ENCODE assay signal across 16 cellular contexts in the genomic region with DNA sequence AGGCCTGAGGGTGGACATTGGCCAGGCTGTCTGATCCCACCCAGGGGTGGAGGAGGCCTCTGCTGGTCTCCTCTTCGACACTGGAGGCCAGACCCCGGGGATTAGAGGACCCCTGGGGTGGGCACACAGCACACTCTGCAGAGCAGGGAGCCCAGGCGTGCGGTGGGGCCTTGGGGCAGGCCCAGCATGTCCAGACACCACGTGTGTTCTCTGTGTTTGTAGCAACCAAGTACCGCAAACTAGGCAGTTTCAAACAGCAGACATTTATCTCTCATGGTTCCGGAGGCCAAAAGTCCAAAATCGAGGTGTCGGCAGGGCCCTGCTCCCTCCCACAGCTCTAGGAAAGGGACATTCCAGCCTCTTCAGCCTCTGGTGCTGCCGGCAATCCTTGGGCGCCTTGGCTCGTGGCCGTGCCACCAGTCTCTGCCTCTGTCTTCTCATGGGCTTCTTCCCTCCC. TPM values are rescaled to one million over a fixed set of nuclear protein-coding genes. Genes with fewer than 3 reads are reported as not detected.
A peak's percentile ranks its signal among the peaks of the same experiment; 100 is the strongest.
DNase-seq lines count a peak whose midpoint lies in the region; ATAC-seq and TF ChIP-seq lines count a peak whose summit lies in the region.
"Had no signal": no experiment of that assay in that cellular context is flagged by ENCODE, and none has a peak within 500 bp of the region (broad histone marks: within the 10 kb centered on the region; RNA-seq: fewer than 3 reads in every experiment).

No MANE protein-coding gene starts in this region.

- no peaks in the 10 kb centered on the region for H3K9me3 Mint-ChIP-seq in activated T-helper 1 cell treated with anti-CD3 and anti-CD28 coated beads, Interleukin-12 subunit alpha, Interleukin-12 subunit beta, Interleukin-2, Interleukin-4 antibody, amounts not matched to agents 30 ng/mL and 10 ng/mL and 1 ng/mL, durations not matched to agents 14 hours and 24 hours and 36 hours
- H3K9me3 Mint-ChIP-seq in mesothelial cell of epicardium (no peaks in the 10 kb centered on the region), type B pancreatic cell (no peaks in the 10 kb centered on the region)

- ATAC-seq in Right ventricle myocardium inferior (peak; percentile 9), HG02840 (IDR thresholded peaks at IDR 0.05; ENCODE audit: low FRiP score, unreplicated experiment) (no peak)
- ATAC-seq: activated CD4-positive, CD25-positive, alpha-beta regulatory T cell treated with anti-CD3 and anti-CD28 coated beads, Interleukin-2, amount 50 U/mL, for 24 hours; pancreas; PC-3 had no signal

- intact Hi-C loops in Right ventricle myocardium inferior (cut with DNase I), result no loop called here
- intact Hi-C loops in cardiac septum (cut with DNase I), result no loop called here
- intact Hi-C loops in activated T-helper 1 cell treated with anti-CD3 and anti-CD28 coated beads, Interleukin-12 subunit alpha, Interleukin-12 subunit beta, Interleukin-2, Interleukin-4 antibody, amounts not matched to agents 30 ng/mL and 10 ng/mL and 1 ng/mL, durations not matched to agents 14 hours and 24 hours and 36 hours (cut with micrococcal nuclease), result loop anchor here (2.0 kb wide), 1 partner anchor 13 kb away; the partner anchor contains the start of gene TRABD

- TF ChIP-seq CTCF in mesothelial cell of epicardium (IDR thresholded peaks at IDR 0.05; ENCODE audit: unreplicated experiment) (no peak), type B pancreatic cell (conservative IDR thresholded peaks at IDR 0.05) (no peak)

- H3K27me3 ChIP-seq in Karpas-422 (ENCODE audit: low read length), result no peaks in the 10 kb centered on the region
- H3K27me3 ChIP-seq: brain microvascular endothelial cell, pancreas had no signal

- no peaks in the 10 kb centered on the region for H4K20me1 ChIP-seq in Karpas-422 (ENCODE audit: insufficient read depth, low read depth, low read length)

- H3K9ac ChIP-seq in Karpas-422 (ENCODE audit: low read length), result no peak overlapping the region

- DNase-seq in Right ventricle myocardium inferior (ENCODE audit: missing footprints) (no peak), cardiac septum (ENCODE audit: low spot score) (no peak), mesothelial cell of epicardium (ENCODE audit: low spot score in 2 of 2, unreplicated experiment in 2 of 2) (no peak), type B pancreatic cell (ENCODE audit: extremely low spot score, unreplicated experiment) (no peak), H4 (ENCODE audit: low spot score) (no peak), Karpas-422 (no peak)
- DNase-seq in activated T-helper 1 cell treated with anti-CD3 and anti-CD28 coated beads, Interleukin-12 subunit alpha, Interleukin-12 subunit beta, Interleukin-2, Interleukin-4 antibody, amounts not matched to agents 30 ng/mL and 10 ng/mL and 1 ng/mL, durations not matched to agents 14 hours and 24 hours and 36 hours (ENCODE audit: low spot score), result no peak
- DNase-seq: brain microvascular endothelial cell; C1 segment of cervical spinal cord; effector memory CD4-positive, alpha-beta T cell; NCI-H510A; PC-3; stimulated activated CD4-positive, alpha-beta T cell treated with anti-CD3 and anti-CD28 coated beads, Interleukin-12 subunit alpha, Interleukin-12 subunit beta, amount 100 ng/mL, for 4 hours had no signal

- no peak overlapping the region for H3K4me3 ChIP-seq in Karpas-422 (ENCODE audit: low read length)
- H3K4me3 ChIP-seq: pancreas had no signal

- H3K4me3 Mint-ChIP-seq in activated T-helper 1 cell treated with anti-CD3 and anti-CD28 coated beads, Interleukin-12 subunit alpha, Interleukin-12 subunit beta, Interleukin-2, Interleukin-4 antibody, amounts not matched to agents 30 ng/mL and 10 ng/mL and 1 ng/mL, durations not matched to agents 14 hours and 24 hours and 36 hours, result peak overlapping the region; percentile 51
- H3K4me3 Mint-ChIP-seq in mesothelial cell of epicardium, result peak overlapping the region; percentile 78
- H3K4me3 Mint-ChIP-seq in type B pancreatic cell, result peak overlapping the region; percentile 52

- no peak overlapping the region for H3K27ac Mint-ChIP-seq in activated T-helper 1 cell treated with anti-CD3 and anti-CD28 coated beads, Interleukin-12 subunit alpha, Interleukin-12 subunit beta, Interleukin-2, Interleukin-4 antibody, amounts not matched to agents 30 ng/mL and 10 ng/mL and 1 ng/mL, durations not matched to agents 14 hours and 24 hours and 36 hours
- H3K27ac Mint-ChIP-seq in mesothelial cell of epicardium, result no peak overlapping the region
- no peak overlapping the region for H3K27ac Mint-ChIP-seq in type B pancreatic cell

- H3K9me3 ChIP-seq in Karpas-422 (ENCODE audit: low read length), result no peaks in the 10 kb centered on the region
- H3K9me3 ChIP-seq: pancreas had no signal

- peaks cover 37% of the 10 kb centered on the region for H3K27me3 Mint-ChIP-seq in activated T-helper 1 cell treated with anti-CD3 and anti-CD28 coated beads, Interleukin-12 subunit alpha, Interleukin-12 subunit beta, Interleukin-2, Interleukin-4 antibody, amounts not matched to agents 30 ng/mL and 10 ng/mL and 1 ng/mL, durations not matched to agents 14 hours and 24 hours and 36 hours (ENCODE audit: insufficient read depth)
- H3K27me3 Mint-ChIP-seq in mesothelial cell of epicardium (ENCODE audit: low read depth), result peaks cover 22% of the 10 kb centered on the region
- peaks cover 37% of the 10 kb centered on the region for H3K27me3 Mint-ChIP-seq in type B pancreatic cell

- H2AFZ ChIP-seq in Karpas-422 (ENCODE audit: low read length), result no peak overlapping the region

- H3K27ac ChIP-seq in Karpas-422 (ENCODE audit: low read length), result no peak overlapping the region
- H3K27ac ChIP-seq: brain microvascular endothelial cell, pancreas had no signal

- H3K4me1 Mint-ChIP-seq in activated T-helper 1 cell treated with anti-CD3 and anti-CD28 coated beads, Interleukin-12 subunit alpha, Interleukin-12 subunit beta, Interleukin-2, Interleukin-4 antibody, amounts not matched to agents 30 ng/mL and 10 ng/mL and 1 ng/mL, durations not matched to agents 14 hours and 24 hours and 36 hours (ENCODE audit: low read depth), result no peaks in the 10 kb centered on the region
- H3K4me1 Mint-ChIP-seq in mesothelial cell of epicardium (peaks cover 8% of the 10 kb centered on the region), type B pancreatic cell (ENCODE audit: unreplicated experiment) (no peaks in the 10 kb centered on the region)

- H3K36me3 ChIP-seq in Karpas-422 (ENCODE audit: insufficient read depth, low read length), result no peaks in the 10 kb centered on the region
- H3K36me3 ChIP-seq: brain microvascular endothelial cell, pancreas had no signal

- no peak overlapping the region for H3K4me2 ChIP-seq in Karpas-422 (ENCODE audit: low read depth, low read length, poor library complexity, severe bottlenecking)

- H3K9me2 ChIP-seq in Karpas-422 (replicated peaks; ENCODE audit: insufficient read depth, low read length), result no peaks in the 10 kb centered on the region

- peaks cover 8% of the 10 kb centered on the region for H3K4me1 ChIP-seq in Karpas-422 (ENCODE audit: low read length)
- H3K4me1 ChIP-seq: pancreas had no signal

- H3K36me3 Mint-ChIP-seq in activated T-helper 1 cell treated with anti-CD3 and anti-CD28 coated beads, Interleukin-12 subunit alpha, Interleukin-12 subunit beta, Interleukin-2, Interleukin-4 antibody, amounts not matched to agents 30 ng/mL and 10 ng/mL and 1 ng/mL, durations not matched to agents 14 hours and 24 hours and 36 hours (ENCODE audit: low read depth), result no peaks in the 10 kb centered on the region
- H3K36me3 Mint-ChIP-seq in mesothelial cell of epicardium (peaks cover under 1% of the 10 kb centered on the region), type B pancreatic cell (no peaks in the 10 kb centered on the region)

- H3K79me2 ChIP-seq in Karpas-422 (ENCODE audit: low read length), result no peaks in the 10 kb centered on the region

RNA-seq across cellular contexts. Expression of gene PANX2, which starts 1.5 kb away (rescaled TPM):
- total RNA-seq in Right ventricle myocardium inferior, result 0.43 TPM
- total RNA-seq in cardiac septum, result 0.30 TPM
- total RNA-seq in activated T-helper 1 cell treated with anti-CD3 and anti-CD28 coated beads, Interleukin-12 subunit alpha, Interleukin-12 subunit beta, Interleukin-2, Interleukin-4 antibody, amounts not matched to agents 30 ng/mL and 10 ng/mL and 1 ng/mL, durations not matched to agents 14 hours and 24 hours and 36 hours, result 0.36 and 0.64 TPM in 2 replicates
- 6.0 to 7.0 TPM (median 6.4 TPM) in 3 replicates for total RNA-seq in mesothelial cell of epicardium
- total RNA-seq in type B pancreatic cell (ENCODE audit: low replicate concordance), result 3.0 and 9.3 TPM in 2 replicates
- 4.2 and 4.4 TPM in 2 replicates for total RNA-seq in H4 (2014; rRNA removed; shearing (Covaris generic))
- total RNA-seq in Karpas-422 (2014; rRNA removed; shearing (Covaris generic); ENCODE audit: low replicate concordance), result not detected in 2 replicates

RNA-seq across cellular contexts. Expression of gene TRABD, which starts 13.7 kb away (rescaled TPM):
- total RNA-seq in Right ventricle myocardium inferior (22.3 TPM), cardiac septum (20.1 TPM), mesothelial cell of epicardium (44.3 to 44.6 TPM (median 44.4 TPM) in 3 replicates), type B pancreatic cell (ENCODE audit: low replicate concordance) (33.8 and 37.7 TPM in 2 replicates)
- 94.1 and 96.8 TPM in 2 replicates for total RNA-seq in activated T-helper 1 cell treated with anti-CD3 and anti-CD28 coated beads, Interleukin-12 subunit alpha, Interleukin-12 subunit beta, Interleukin-2, Interleukin-4 antibody, amounts not matched to agents 30 ng/mL and 10 ng/mL and 1 ng/mL, durations not matched to agents 14 hours and 24 hours and 36 hours
- total RNA-seq in H4 (2014; rRNA removed; shearing (Covaris generic)), result 13.7 and 17.2 TPM in 2 replicates
- 46.7 and 117 TPM in 2 replicates for total RNA-seq in Karpas-422 (2014; rRNA removed; shearing (Covaris generic); ENCODE audit: low replicate concordance)

RNA-seq across cellular contexts. Expression of gene SELENOO, which starts 28.8 kb away (rescaled TPM):
- total RNA-seq in Right ventricle myocardium inferior, result 15.5 TPM
- 12.7 TPM for total RNA-seq in cardiac septum
- total RNA-seq in activated T-helper 1 cell treated with anti-CD3 and anti-CD28 coated beads, Interleukin-12 subunit alpha, Interleukin-12 subunit beta, Interleukin-2, Interleukin-4 antibody, amounts not matched to agents 30 ng/mL and 10 ng/mL and 1 ng/mL, durations not matched to agents 14 hours and 24 hours and 36 hours, result 23.7 and 25.9 TPM in 2 replicates
- 25.5 to 28.3 TPM (median 26.9 TPM) in 3 replicates for total RNA-seq in mesothelial cell of epicardium
- total RNA-seq in type B pancreatic cell (ENCODE audit: low replicate concordance), result 23.8 and 28.5 TPM in 2 replicates
- total RNA-seq in H4 (2014; rRNA removed; shearing (Covaris generic)), result 13.4 and 19.6 TPM in 2 replicates
- total RNA-seq in Karpas-422 (2014; rRNA removed; shearing (Covaris generic); ENCODE audit: low replicate concordance), result 20.0 and 64.1 TPM in 2 replicates
